8 cellular contexts compared by ENCODE assay signal in genomic region chr16:28822520-28823290, GRCh38. TPM values are rescaled to one million over a fixed set of nuclear protein-coding genes. Genes with fewer than 3 reads are reported as not detected.
DNase-seq lines count a peak whose midpoint lies in the region; ATAC-seq and TF ChIP-seq lines count a peak whose summit lies in the region.

A gene with protein sequence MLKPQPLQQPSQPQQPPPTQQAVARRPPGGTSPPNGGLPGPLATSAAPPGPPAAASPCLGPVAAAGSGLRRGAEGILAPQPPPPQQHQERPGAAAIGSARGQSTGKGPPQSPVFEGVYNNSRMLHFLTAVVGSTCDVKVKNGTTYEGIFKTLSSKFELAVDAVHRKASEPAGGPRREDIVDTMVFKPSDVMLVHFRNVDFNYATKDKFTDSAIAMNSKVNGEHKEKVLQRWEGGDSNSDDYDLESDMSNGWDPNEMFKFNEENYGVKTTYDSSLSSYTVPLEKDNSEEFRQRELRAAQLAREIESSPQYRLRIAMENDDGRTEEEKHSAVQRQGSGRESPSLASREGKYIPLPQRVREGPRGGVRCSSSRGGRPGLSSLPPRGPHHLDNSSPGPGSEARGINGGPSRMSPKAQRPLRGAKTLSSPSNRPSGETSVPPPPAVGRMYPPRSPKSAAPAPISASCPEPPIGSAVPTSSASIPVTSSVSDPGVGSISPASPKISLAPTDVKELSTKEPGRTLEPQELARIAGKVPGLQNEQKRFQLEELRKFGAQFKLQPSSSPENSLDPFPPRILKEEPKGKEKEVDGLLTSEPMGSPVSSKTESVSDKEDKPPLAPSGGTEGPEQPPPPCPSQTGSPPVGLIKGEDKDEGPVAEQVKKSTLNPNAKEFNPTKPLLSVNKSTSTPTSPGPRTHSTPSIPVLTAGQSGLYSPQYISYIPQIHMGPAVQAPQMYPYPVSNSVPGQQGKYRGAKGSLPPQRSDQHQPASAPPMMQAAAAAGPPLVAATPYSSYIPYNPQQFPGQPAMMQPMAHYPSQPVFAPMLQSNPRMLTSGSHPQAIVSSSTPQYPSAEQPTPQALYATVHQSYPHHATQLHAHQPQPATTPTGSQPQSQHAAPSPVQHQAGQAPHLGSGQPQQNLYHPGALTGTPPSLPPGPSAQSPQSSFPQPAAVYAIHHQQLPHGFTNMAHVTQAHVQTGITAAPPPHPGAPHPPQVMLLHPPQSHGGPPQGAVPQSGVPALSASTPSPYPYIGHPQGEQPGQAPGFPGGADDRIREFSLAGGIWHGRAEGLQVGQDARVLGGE (plus strand): TSS chr16:28822999. CDS start chr16:28823260, 261 bp downstream.

- no peaks in the 10 kb centered on the region; the same call in 1 of the 2 replicates for H3K4me1 ChIP-seq in Caco-2
- peaks cover 24% of the 10 kb centered on the region for H3K4me1 ChIP-seq in OCI-LY7 (ENCODE audit: insufficient read depth, low read length, poor library complexity, severe bottlenecking)
- H3K4me1 ChIP-seq in mucosa of descending colon (ENCODE audit: low read depth): peaks cover 23% of the 10 kb centered on the region

- H4K20me1 ChIP-seq in OCI-LY7 (ENCODE audit: insufficient read depth, low read length): peaks cover 26% of the 10 kb centered on the region

- intact Hi-C loops in Caco-2 (cut with micrococcal nuclease; ENCODE audit: unreplicated experiment) (no loop called here), OCI-LY7 (cut with micrococcal nuclease; ENCODE audit: unreplicated experiment) (loop anchor here (5.0 kb wide), 1 partner anchor 330 kb away; the partner anchor contains the start of genes APOBR and CLN3), mucosa of descending colon (cut with DNase I, micrococcal nuclease) (no loop called here)

- H3K9me2 ChIP-seq in OCI-LY7 (ENCODE audit: insufficient read depth, low read length): no peaks in the 10 kb centered on the region

- H3K79me2 ChIP-seq in OCI-LY7 (ENCODE audit: insufficient read depth, low read depth, low read length): peaks cover 52% of the 10 kb centered on the region

- no peaks in the 10 kb centered on the region for H3K9me3 Mint-ChIP-seq in Caco-2 (ENCODE audit: unreplicated experiment)

- BruUV-seq in Caco-2 (replicated peaks; lab: Mats Ljungman, UMichigan) (no TSS peak), OCI-LY7 (replicated peaks; lab: Mats Ljungman, UMichigan) (no TSS peak)

- POLR2A ChIA-PET in Caco-2 (lab: Charles Lee) (interaction anchor here (0.5 to 1.5 kb wide), 6 partner anchors 10 to 389 kb away, joined by 3 to 14 read pairs (median 4); partner anchors contain the start of genes NFATC2IP and TUFM), OCI-LY7 (lab: Charles Lee) (interaction anchor here (0.5 to 1.4 kb wide), 5 partner anchors 9 to 100 kb away, joined by 3 to 10 read pairs (median 4); partner anchors contain the start of gene TUFM)

- H3K36me3 Mint-ChIP-seq in Caco-2 (ENCODE audit: insufficient read depth, unreplicated experiment): peaks cover 83% of the 10 kb centered on the region

- TF ChIP-seq CTCF in Caco-2 (IDR thresholded peaks at IDR 0.05; ENCODE audit: insufficient read depth in 1 of 2, low read depth in 1 of 2, low read length in 1 of 2, severe bottlenecking in 1 of 2, unreplicated experiment in 1 of 2): peak in 1 of 2 experiments; percentile 6
- TF ChIP-seq CTCF in OCI-LY7 (conservative IDR thresholded peaks at IDR 0.05; ENCODE audit: low read length): no peak; the same call in 1 of the 2 replicates
- no peak for TF ChIP-seq CTCF in mucosa of descending colon (IDR thresholded peaks at IDR 0.05)

- peaks cover 14% of the 10 kb centered on the region for H3K4me1 Mint-ChIP-seq in Caco-2 (ENCODE audit: low read depth, unreplicated experiment)

- no peaks in the 10 kb centered on the region for H3K9me3 ChIP-seq in Caco-2
- no peaks in the 10 kb centered on the region for H3K9me3 ChIP-seq in OCI-LY7 (ENCODE audit: low read length)
- no peaks in the 10 kb centered on the region for H3K9me3 ChIP-seq in mucosa of descending colon

- H3K4me2 ChIP-seq in OCI-LY7 (ENCODE audit: low read length): peak within 1 kb of the TSS; percentile 95

- peak; percentile 43 for ATAC-seq in GM21447 (IDR thresholded peaks at IDR 0.05; ENCODE audit: unreplicated experiment)
- peak; percentile 84 for ATAC-seq in mucosa of descending colon

- H3K27ac Mint-ChIP-seq in Caco-2 (ENCODE audit: unreplicated experiment): peak within 1 kb of the TSS; percentile 100

- H3K27me3 Mint-ChIP-seq in Caco-2 (ENCODE audit: insufficient read depth, unreplicated experiment): no peaks in the 10 kb centered on the region

- H3K36me3 ChIP-seq in Caco-2 (ENCODE audit: control insufficient read depth, insufficient read depth, low read length) (peaks cover 4% of the 10 kb centered on the region), OCI-LY7 (ENCODE audit: insufficient read depth, low read length) (peaks cover 49% of the 10 kb centered on the region), mucosa of descending colon (ENCODE audit: low read depth) (no peaks in the 10 kb centered on the region)

- peak within 1 kb of the TSS; percentile 100 for H3K4me3 Mint-ChIP-seq in Caco-2 (ENCODE audit: unreplicated experiment)

- CTCF ChIA-PET in Caco-2 (lab: Charles Lee) (no interaction called here), OCI-LY7 (lab: Charles Lee; ENCODE audit: unreplicated experiment) (interaction anchor here (1.1 kb wide), 1 partner anchor 24 kb away, joined by 3 read pairs; no protein-coding TSS in a partner anchor)

- H3K27me3 ChIP-seq in Caco-2 (replicated peaks; ENCODE audit: control insufficient read depth, insufficient read depth, low read length): no peaks in the 10 kb centered on the region

- peak within 1 kb of the TSS; percentile 95 for H3K27ac ChIP-seq in OCI-LY7 (ENCODE audit: low read depth, low read length, poor library complexity, severe bottlenecking)
- peak within 1 kb of the TSS; percentile 98 for H3K27ac ChIP-seq in epithelial cell of prostate

- DNase-seq in Caco-2: peak; percentile 90 to 92
- peak; percentile 89 for DNase-seq in HuH-7 (ENCODE audit: low spot score)
- DNase-seq in OCI-LY7 (ENCODE audit: low spot score): peak; percentile 98
- DNase-seq in activated T-cell treated with anti-CD3 and anti-CD28 coated beads for 4 hours: peak; percentile 89
- DNase-seq in epithelial cell of prostate (ENCODE audit: low read depth, low spot score): peak; percentile 74
- DNase-seq in mucosa of descending colon: peak; percentile 94 to 98 (median 96)
- peak; percentile 83 to 87 for DNase-seq in stimulated activated CD8-positive, alpha-beta memory T cell treated with anti-CD3 and anti-CD28 coated beads, Interleukin-4, amount 100 ng/mL, for 1 hour (ENCODE audit: low read depth in 2 of 2, low spot score in 1 of 2)

- peak within 1 kb of the TSS; percentile 58; the same call in 1 of the 2 replicates for H2AFZ ChIP-seq in OCI-LY7 (ENCODE audit: low read length)

- H3K4me3 ChIP-seq in Caco-2 (ENCODE audit: low read depth, low read length): peak within 1 kb of the TSS; percentile 93
- peak within 1 kb of the TSS; percentile 97 for H3K4me3 ChIP-seq in OCI-LY7 (ENCODE audit: low read depth, low read length, poor library complexity, severe bottlenecking)
- H3K4me3 ChIP-seq in mucosa of descending colon: peak within 1 kb of the TSS; percentile 100

RNA-seq across cellular contexts. Expression of the gene that starts here (rescaled TPM):
- total RNA-seq in Caco-2 (2022) (329 and 352 TPM in 2 replicates), OCI-LY7 (2022) (451 and 487 TPM in 2 replicates), mucosa of descending colon (100 to 1,000 TPM; 102 to 108 (median 107) TPM)
- 108 and 109 TPM in 2 replicates for total RNA-seq in OCI-LY7 (2014; rRNA removed; shearing (Covaris generic))

Comparison
In these comparisons a context has a peak if more than half of its experiments do, and no peak if none do; other contexts are left out.
1. Peak in every context shown above with its lines: DNase-seq, ATAC-seq, H3K4me3 ChIP-seq and H3K27ac ChIP-seq.